23 cellular contexts compared by ENCODE assay signal in genomic region chr11:133823211-133823610, GRCh38. TPM values are rescaled to one million over a fixed set of nuclear protein-coding genes. Genes with fewer than 3 reads are reported as not detected.
DNase-seq lines count a peak whose midpoint lies in the region; ATAC-seq and TF ChIP-seq lines count a peak whose summit lies in the region.
"Had no signal": no experiment of that assay in that cellular context is flagged by ENCODE, and none has a peak within 500 bp of the region (broad histone marks: within the 10 kb centered on the region; RNA-seq: fewer than 3 reads in every experiment).

No MANE protein-coding gene starts in this region.

- WGBS in spleen, 5 donors: 63 to 83% (median 73%) methylated on average over 5 to 6 of the region's 6 CpGs
- WGBS in sigmoid colon, 2 donors: 67 to 82% methylated on average over 6 of the region's 6 CpGs

- DNase-seq in activated CD8-positive, alpha-beta memory T cell treated with anti-CD3 and anti-CD28 coated beads, Interleukin-2, amount 10 ng/mL, durations not matched to agents 7 days and 5 days: peak; percentile 25
- no peak for DNase-seq in activated CD8-positive, alpha-beta memory T cell treated with anti-CD3 and anti-CD28 coated beads, Interleukin-2, amount 50 U/mL, for 48 hours
- DNase-seq in islet precursor cell (peak; percentile 29), spleen (peak; percentile 82), sigmoid colon (no peak), foreskin keratinocyte (no peak)
- DNase-seq: 8988T; C1 segment of cervical spinal cord; CD4-positive, CD25-positive, alpha-beta regulatory T cell; CD8-positive, alpha-beta memory T cell; COR-L47; DMS 273 treated with DMSO at 0.1 percent for 48 hours; DMS53; DND-41; EL; GM23248; HCEC 1CT had no signal

- no peaks in the 10 kb centered on the region for H3K27me3 Mint-ChIP-seq in activated CD8-positive, alpha-beta memory T cell treated with anti-CD3 and anti-CD28 coated beads, Interleukin-2, amount 10 ng/mL, durations not matched to agents 7 days and 5 days
- H3K27me3 Mint-ChIP-seq: CD4-positive, CD25-positive, alpha-beta regulatory T cell had no signal

- no peak for ATAC-seq in activated CD8-positive, alpha-beta memory T cell treated with anti-CD3 and anti-CD28 coated beads, Interleukin-2, amount 10 ng/mL, durations not matched to agents 7 days and 5 days
- no peak for ATAC-seq in foreskin keratinocyte
- ATAC-seq: GM12878 had no signal

- H3K4me1 Mint-ChIP-seq in activated CD8-positive, alpha-beta memory T cell treated with anti-CD3 and anti-CD28 coated beads, Interleukin-2, amount 10 ng/mL, durations not matched to agents 7 days and 5 days: no peaks in the 10 kb centered on the region
- H3K4me1 Mint-ChIP-seq: CD4-positive, CD25-positive, alpha-beta regulatory T cell; CD8-positive, alpha-beta memory T cell had no signal

- no peak overlapping the region for H3K9ac ChIP-seq in BLaER1
- H3K9ac ChIP-seq: GM23248 had no signal

- no peaks in the 10 kb centered on the region for H4K20me1 ChIP-seq in BLaER1

- CTCF ChIA-PET in activated CD8-positive, alpha-beta memory T cell treated with anti-CD3 and anti-CD28 coated beads, Interleukin-2, amount 10 ng/mL, durations not matched to agents 7 days and 5 days (lab: Charles Lee): no interaction called here

- no peaks in the 10 kb centered on the region for H3K36me3 Mint-ChIP-seq in activated CD8-positive, alpha-beta memory T cell treated with anti-CD3 and anti-CD28 coated beads, Interleukin-2, amount 10 ng/mL, durations not matched to agents 7 days and 5 days
- H3K36me3 Mint-ChIP-seq: CD4-positive, CD25-positive, alpha-beta regulatory T cell; CD8-positive, alpha-beta memory T cell had no signal

- H3K9me3 ChIP-seq in BLaER1 (no peaks in the 10 kb centered on the region), spleen (no peaks in the 10 kb centered on the region), sigmoid colon (no peaks in the 10 kb centered on the region)

- H3K4me3 ChIP-seq in BLaER1 (no peak overlapping the region), spleen (no peak overlapping the region), sigmoid colon (no peak overlapping the region)
- H3K4me3 ChIP-seq: GM12878, GM23248 had no signal

- no peak overlapping the region for H3K27ac Mint-ChIP-seq in activated CD8-positive, alpha-beta memory T cell treated with anti-CD3 and anti-CD28 coated beads, Interleukin-2, amount 10 ng/mL, durations not matched to agents 7 days and 5 days
- H3K27ac Mint-ChIP-seq: CD4-positive, CD25-positive, alpha-beta regulatory T cell; CD8-positive, alpha-beta memory T cell had no signal

- no peak for TF ChIP-seq EP300 in sigmoid colon (IDR thresholded peaks at IDR 0.05)

- intact Hi-C loops in spleen (cut with DNase I; ENCODE audit: low total_unique reads) (no loop called here), sigmoid colon (cut with DNase I) (loop anchor here (5.0 kb wide), 1 partner anchor 691 kb away; no protein-coding TSS in a partner anchor)

- H3K4me1 ChIP-seq in BLaER1 (no peaks in the 10 kb centered on the region), spleen (peaks cover 0 to 14% (median 1%) of the 10 kb centered on the region in 6 donors), sigmoid colon (no peaks in the 10 kb centered on the region), foreskin keratinocyte (no peaks in the 10 kb centered on the region)

- TF ChIP-seq CTCF in spleen (IDR thresholded peaks at IDR 0.05 in 8 of 11, conservative IDR thresholded peaks at IDR 0.05 in 3 of 11) (no peak), sigmoid colon (IDR thresholded peaks at IDR 0.05) (no peak), foreskin keratinocyte (conservative IDR thresholded peaks at IDR 0.05) (no peak)

- no peak overlapping the region for H3K4me3 Mint-ChIP-seq in activated CD8-positive, alpha-beta memory T cell treated with anti-CD3 and anti-CD28 coated beads, Interleukin-2, amount 10 ng/mL, durations not matched to agents 7 days and 5 days
- H3K4me3 Mint-ChIP-seq: CD4-positive, CD25-positive, alpha-beta regulatory T cell; CD8-positive, alpha-beta memory T cell had no signal

- H3K36me3 ChIP-seq in BLaER1: no peaks in the 10 kb centered on the region
- H3K36me3 ChIP-seq in spleen: no peaks in the 10 kb centered on the region
- H3K36me3 ChIP-seq in sigmoid colon: no peaks in the 10 kb centered on the region

- no peaks in the 10 kb centered on the region for H3K9me3 Mint-ChIP-seq in activated CD8-positive, alpha-beta memory T cell treated with anti-CD3 and anti-CD28 coated beads, Interleukin-2, amount 10 ng/mL, durations not matched to agents 7 days and 5 days (ENCODE audit: low read depth)
- H3K9me3 Mint-ChIP-seq: CD4-positive, CD25-positive, alpha-beta regulatory T cell had no signal

- H3K27me3 ChIP-seq in BLaER1 (no peaks in the 10 kb centered on the region), spleen (replicated peaks in 1 of 7) (peaks cover 0 to 21% (median 0%) of the 10 kb centered on the region in 7 donors), sigmoid colon (peaks cover 0 to 7% (median 0%) of the 10 kb centered on the region in 3 donors), foreskin keratinocyte (no peaks in the 10 kb centered on the region)

- H3K4me2 ChIP-seq in BLaER1: 0 out of 2 replicates have a peak overlapping the region, but pooled peaks have one; percentile 12

- TF ChIP-seq POLR2A in spleen (IDR thresholded peaks at IDR 0.05): no peak
- no peak for TF ChIP-seq POLR2A in sigmoid colon (IDR thresholded peaks at IDR 0.05)

- no peak overlapping the region for H3K27ac ChIP-seq in BLaER1
- H3K27ac ChIP-seq in spleen: peak overlapping the region in 3 of 8 donors; percentile 52 to 71 (median 68)
- H3K27ac ChIP-seq in sigmoid colon: no peak overlapping the region
- H3K27ac ChIP-seq in foreskin keratinocyte: no peak overlapping the region
- H3K27ac ChIP-seq: GM23248 had no signal

RNA-seq across cellular contexts. Expression of gene SPATA19, which starts 22.1 kb away (rescaled TPM):
- total RNA-seq in activated CD8-positive, alpha-beta memory T cell treated with anti-CD3 and anti-CD28 coated beads, Interleukin-2, amount 10 ng/mL, durations not matched to agents 7 days and 5 days: not detected
- not detected for total RNA-seq in spleen
- under 1 TPM in 1 of 3 donors, not detected in 2; 0.15 TPM for polyA plus RNA-seq in spleen
- total RNA-seq in sigmoid colon: not detected
- not detected for polyA plus RNA-seq in sigmoid colon
- not detected in 2 replicates for total RNA-seq in foreskin keratinocyte
- polyA plus RNA-seq in foreskin keratinocyte: not detected in 2 replicates
- total RNA-seq: A673; CD4-positive, CD25-positive, alpha-beta regulatory T cell; CD8-positive, alpha-beta memory T cell; G401; GM12878; GM23248; HT-29 had no signal
- polyA plus RNA-seq: AG04450; CD4-positive, CD25-positive, alpha-beta regulatory T cell; CD8-positive, alpha-beta memory T cell; GM12878; GM23248 had no signal

Comparison
In these comparisons a context has a peak if more than half of its experiments do, and no peak if none do; other contexts are left out.
1. DNase-seq: peak in activated CD8-positive, alpha-beta memory T cell treated with anti-CD3 and anti-CD28 coated beads, Interleukin-2, amount 10 ng/mL, durations not matched to agents 7 days and 5 days (single experiment), islet precursor cell (single experiment) and spleen (single experiment); none in activated CD8-positive, alpha-beta memory T cell treated with anti-CD3 and anti-CD28 coated beads, Interleukin-2, amount 50 U/mL, for 48 hours (single experiment), sigmoid colon (single experiment) and foreskin keratinocyte (0 of 2).